In genomic region chr10:47261121-47261520, GRCh38 we compare ENCODE assay signal across 8 cellular contexts. TPM values are rescaled to one million over a fixed set of nuclear protein-coding genes. Genes with fewer than 3 reads are reported as not detected.
DNase-seq lines count a peak whose midpoint lies in the region; ATAC-seq and TF ChIP-seq lines count a peak whose summit lies in the region.

No MANE protein-coding gene starts in this region.

- peaks cover 25% of the 10 kb centered on the region for H3K9me3 Mint-ChIP-seq in activated naive CD8-positive, alpha-beta T cell treated with anti-CD3 and anti-CD28 coated beads for 36 hours

- H3K27ac ChIP-seq in HL-60 (replicated peaks) (peak overlapping the region; percentile 24; the same call in 1 of the 2 replicates), gastroesophageal sphincter (no peak overlapping the region)

- DNase-seq in G401 (ENCODE audit: low spot score) (peak; percentile 34), HL-60 (ENCODE audit: low read depth in 1 of 2, low spot score in 1 of 2) (peak in 1 of 2 experiments; percentile 49), cortex of kidney (lab: John Stamatoyannopoulos, UW) (no peak), SW 1271 (lab: John Stamatoyannopoulos, UW) (no peak), iPS-NIHi11 (ENCODE audit: low spot score) (no peak)
- peak; percentile 41 for DNase-seq in activated naive CD8-positive, alpha-beta T cell treated with anti-CD3 and anti-CD28 coated beads for 36 hours

- peak overlapping the region; percentile 64 for H3K4me3 Mint-ChIP-seq in activated naive CD8-positive, alpha-beta T cell treated with anti-CD3 and anti-CD28 coated beads for 36 hours

- TF ChIP-seq POLR2A in gastroesophageal sphincter (IDR thresholded peaks at IDR 0.05): no peak

- peak overlapping the region; percentile 99 for H3K27ac Mint-ChIP-seq in activated naive CD8-positive, alpha-beta T cell treated with anti-CD3 and anti-CD28 coated beads for 36 hours

- no peaks in the 10 kb centered on the region for H3K27me3 Mint-ChIP-seq in activated naive CD8-positive, alpha-beta T cell treated with anti-CD3 and anti-CD28 coated beads for 36 hours

- H3K36me3 Mint-ChIP-seq in activated naive CD8-positive, alpha-beta T cell treated with anti-CD3 and anti-CD28 coated beads for 36 hours: peaks cover 53% of the 10 kb centered on the region

- no peaks in the 10 kb centered on the region for H3K36me3 ChIP-seq in gastroesophageal sphincter

- no peaks in the 10 kb centered on the region for H3K9me3 ChIP-seq in gastroesophageal sphincter

- no peak for TF ChIP-seq EP300 in gastroesophageal sphincter (IDR thresholded peaks at IDR 0.05)

- H3K4me1 ChIP-seq in gastroesophageal sphincter: no peaks in the 10 kb centered on the region

- in situ Hi-C loops in G401 (cut with HindIII; ENCODE audit: low sequenced_read_pairs): no loop called here

- peaks cover 95% of the 10 kb centered on the region for H3K4me1 Mint-ChIP-seq in activated naive CD8-positive, alpha-beta T cell treated with anti-CD3 and anti-CD28 coated beads for 36 hours

- TF ChIP-seq CTCF in HL-60 (IDR thresholded peaks at IDR 0.05; ENCODE audit: insufficient read depth, low read length) (no peak), gastroesophageal sphincter (IDR thresholded peaks at IDR 0.05) (no peak)

- no CpG with 5 or more reads among the region's 1 CpG for WGBS in gastroesophageal sphincter (ENCODE audit: low coverage in 1 of 2), 2 donors

- no peak overlapping the region for H3K4me3 ChIP-seq in HL-60 (replicated peaks; ENCODE audit: insufficient read depth, low read length)
- no peak overlapping the region for H3K4me3 ChIP-seq in gastroesophageal sphincter

- ATAC-seq in GM21447 (IDR thresholded peaks at IDR 0.05; ENCODE audit: unreplicated experiment): peak; percentile 98
- no peak for ATAC-seq in gastroesophageal sphincter

- H3K27me3 ChIP-seq in HL-60 (ENCODE audit: insufficient read depth, poor library complexity, severe bottlenecking) (no peaks in the 10 kb centered on the region), gastroesophageal sphincter (peaks cover 4% of the 10 kb centered on the region)

RNA-seq across cellular contexts. Expression of gene GDF10, which starts 38.9 kb away (rescaled TPM):
- total RNA-seq in G401 (2014; rRNA removed; shearing (Covaris generic)): not detected in 2 replicates
- 1 to 10 TPM; 4.1 TPM for total RNA-seq in activated naive CD8-positive, alpha-beta T cell treated with anti-CD3 and anti-CD28 coated beads for 36 hours
- 10 to 100 TPM in 2 of 4 donors, 1 to 10 TPM in 2; 5.8 to 29.7 (median 10.8) TPM for total RNA-seq in gastroesophageal sphincter

Comparison
In these comparisons a context has a peak if more than half of its experiments do, and no peak if none do; other contexts are left out.
1. DNase-seq: peak in G401 (single experiment) and activated naive CD8-positive, alpha-beta T cell treated with anti-CD3 and anti-CD28 coated beads for 36 hours (single experiment); none in cortex of kidney (single experiment), SW 1271 (0 of 2) and iPS-NIHi11 (single experiment).